In genomic region chr15:68817304-68818087, GRCh38 we compare ENCODE assay signal across 8 cellular contexts. TPM values are rescaled to one million over a fixed set of nuclear protein-coding genes. Genes with fewer than 3 reads are reported as not detected.
DNase-seq lines count a peak whose midpoint lies in the region; ATAC-seq and TF ChIP-seq lines count a peak whose summit lies in the region.

No MANE protein-coding gene starts in this region.

- H3K27me3 ChIP-seq in ovary (no peaks in the 10 kb centered on the region), upper lobe of left lung (no peaks in the 10 kb centered on the region)

- ATAC-seq in SK-N-SH treated with all-trans-retinoic acid at 6 μM for 48 hours (peak; percentile 31), upper lobe of left lung (ENCODE audit: low FRiP score in 2 of 2) (peak; percentile 70 to 76)

- TF ChIP-seq POLR2A in ovary (IDR thresholded peaks at IDR 0.05) (no peak), upper lobe of left lung (IDR thresholded peaks at IDR 0.05) (peak in 1 of 4 donors; percentile 67)

- no peaks in the 10 kb centered on the region for H3K36me3 ChIP-seq in ovary
- H3K36me3 ChIP-seq in upper lobe of left lung: no peaks in the 10 kb centered on the region

- TF ChIP-seq EP300 in ovary (IDR thresholded peaks at IDR 0.05) (no peak), upper lobe of left lung (IDR thresholded peaks at IDR 0.05) (peak in 1 of 4 donors; percentile 15)

- H3K4me1 ChIP-seq in ovary (ENCODE audit: insufficient read depth) (peaks cover 6% of the 10 kb centered on the region), upper lobe of left lung (peaks cover 35 to 57% (median 38%) of the 10 kb centered on the region in 4 donors)

- H3K4me1 Mint-ChIP-seq in activated naive CD4-positive, alpha-beta T cell treated with anti-CD3 and anti-CD28 coated beads, Interleukin-2, amount 50 U/mL, for 24 hours: peaks cover 53% of the 10 kb centered on the region

- H3K36me3 Mint-ChIP-seq in activated naive CD4-positive, alpha-beta T cell treated with anti-CD3 and anti-CD28 coated beads, Interleukin-2, amount 50 U/mL, for 24 hours: peaks cover 4% of the 10 kb centered on the region

- peak overlapping the region; percentile 97 for H3K27ac Mint-ChIP-seq in activated naive CD4-positive, alpha-beta T cell treated with anti-CD3 and anti-CD28 coated beads, Interleukin-2, amount 50 U/mL, for 24 hours

- WGBS in ovary, 3 donors: 0 to 1% (median 1%) methylated on average over 64 of the region's 64 CpGs
- 1% methylated on average over 16 to 46 of the region's 64 CpGs for WGBS in upper lobe of left lung, 2 donors

- H3K9me3 ChIP-seq in ovary: no peaks in the 10 kb centered on the region
- no peaks in the 10 kb centered on the region for H3K9me3 ChIP-seq in upper lobe of left lung

- peak; percentile 29 to 61 for DNase-seq in SHP77 (lab: John Stamatoyannopoulos, UW)
- no peak for DNase-seq in SHP77 treated with DMSO at 0.1 percent for 48 hours (lab: John Stamatoyannopoulos, UW)
- DNase-seq in HuH-7 (ENCODE audit: low spot score): peak; percentile 56
- DNase-seq in head of caudate nucleus: peak in 40 of 42 donors; percentile 33 to 87 (median 70)
- peak; percentile 53 to 74 (median 68) for DNase-seq in ovary
- peak; percentile 76 to 93 for DNase-seq in upper lobe of left lung

- H3K4me3 Mint-ChIP-seq in activated naive CD4-positive, alpha-beta T cell treated with anti-CD3 and anti-CD28 coated beads, Interleukin-2, amount 50 U/mL, for 24 hours: peak overlapping the region; percentile 99

- no peaks in the 10 kb centered on the region for H3K27me3 Mint-ChIP-seq in activated naive CD4-positive, alpha-beta T cell treated with anti-CD3 and anti-CD28 coated beads, Interleukin-2, amount 50 U/mL, for 24 hours

- H3K4me3 ChIP-seq in ovary: peak overlapping the region; percentile 89
- H3K4me3 ChIP-seq in upper lobe of left lung: peak overlapping the region; percentile 76 to 96 (median 93)

- no peaks in the 10 kb centered on the region for H3K9me3 Mint-ChIP-seq in activated naive CD4-positive, alpha-beta T cell treated with anti-CD3 and anti-CD28 coated beads, Interleukin-2, amount 50 U/mL, for 24 hours

- H3K27ac ChIP-seq in ovary (peak overlapping the region; percentile 95 to 98), upper lobe of left lung (peak overlapping the region; percentile 98 to 100 (median 100))

- TF ChIP-seq CTCF in ovary (IDR thresholded peaks at IDR 0.05) (no peak), upper lobe of left lung (IDR thresholded peaks at IDR 0.05) (peak in 1 of 6 experiments; percentile 33)

- intact Hi-C loops in head of caudate nucleus (cut with DNase I) (no loop called here), ovary (cut with DNase I) (loop anchor here in 2 of 4 donors (2.0 to 10.0 kb wide), 2 partner anchors 41 to 263 kb away; no protein-coding TSS in a partner anchor)

TF ChIP-seq in SK-N-SH treated with all-trans-retinoic acid at 6 μM for 48 hours, 23 proteins besides CTCF, POLR2A, EP300 and RAD21:
- TF ChIP-seq, protein P1, sequence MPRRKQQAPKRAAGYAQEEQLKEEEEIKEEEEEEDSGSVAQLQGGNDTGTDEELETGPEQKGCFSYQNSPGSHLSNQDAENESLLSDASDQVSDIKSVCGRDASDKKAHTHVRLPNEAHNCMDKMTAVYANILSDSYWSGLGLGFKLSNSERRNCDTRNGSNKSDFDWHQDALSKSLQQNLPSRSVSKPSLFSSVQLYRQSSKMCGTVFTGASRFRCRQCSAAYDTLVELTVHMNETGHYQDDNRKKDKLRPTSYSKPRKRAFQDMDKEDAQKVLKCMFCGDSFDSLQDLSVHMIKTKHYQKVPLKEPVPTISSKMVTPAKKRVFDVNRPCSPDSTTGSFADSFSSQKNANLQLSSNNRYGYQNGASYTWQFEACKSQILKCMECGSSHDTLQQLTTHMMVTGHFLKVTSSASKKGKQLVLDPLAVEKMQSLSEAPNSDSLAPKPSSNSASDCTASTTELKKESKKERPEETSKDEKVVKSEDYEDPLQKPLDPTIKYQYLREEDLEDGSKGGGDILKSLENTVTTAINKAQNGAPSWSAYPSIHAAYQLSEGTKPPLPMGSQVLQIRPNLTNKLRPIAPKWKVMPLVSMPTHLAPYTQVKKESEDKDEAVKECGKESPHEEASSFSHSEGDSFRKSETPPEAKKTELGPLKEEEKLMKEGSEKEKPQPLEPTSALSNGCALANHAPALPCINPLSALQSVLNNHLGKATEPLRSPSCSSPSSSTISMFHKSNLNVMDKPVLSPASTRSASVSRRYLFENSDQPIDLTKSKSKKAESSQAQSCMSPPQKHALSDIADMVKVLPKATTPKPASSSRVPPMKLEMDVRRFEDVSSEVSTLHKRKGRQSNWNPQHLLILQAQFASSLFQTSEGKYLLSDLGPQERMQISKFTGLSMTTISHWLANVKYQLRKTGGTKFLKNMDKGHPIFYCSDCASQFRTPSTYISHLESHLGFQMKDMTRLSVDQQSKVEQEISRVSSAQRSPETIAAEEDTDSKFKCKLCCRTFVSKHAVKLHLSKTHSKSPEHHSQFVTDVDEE (CRISPR knock-in tag; IDR thresholded peaks at IDR 0.05): no peak
- no peak for TF ChIP-seq PATZ1 (CRISPR knock-in tag; IDR thresholded peaks at IDR 0.05; ENCODE audit: borderline replicate concordance)
- TF ChIP-seq ZNF565 (CRISPR knock-in tag; conservative IDR thresholded peaks at IDR 0.05; ENCODE audit: low read depth): no peak
- TF ChIP-seq PPARA (CRISPR knock-in tag; IDR thresholded peaks at IDR 0.05; ENCODE audit: borderline replicate concordance): no peak
- no peak for TF ChIP-seq ZC3H10 (CRISPR knock-in tag; IDR thresholded peaks at IDR 0.05)
- TF ChIP-seq TCF4 (CRISPR knock-in tag; IDR thresholded peaks at IDR 0.05; ENCODE audit: borderline replicate concordance): no peak
- no peak for TF ChIP-seq POU6F1 (CRISPR knock-in tag; IDR thresholded peaks at IDR 0.05; ENCODE audit: borderline replicate concordance, low read depth)
- TF ChIP-seq GLIS3 (CRISPR knock-in tag; IDR thresholded peaks at IDR 0.05): no peak
- TF ChIP-seq TOX (CRISPR knock-in tag; IDR thresholded peaks at IDR 0.05; ENCODE audit: borderline replicate concordance): no peak
- TF ChIP-seq, protein P2, sequence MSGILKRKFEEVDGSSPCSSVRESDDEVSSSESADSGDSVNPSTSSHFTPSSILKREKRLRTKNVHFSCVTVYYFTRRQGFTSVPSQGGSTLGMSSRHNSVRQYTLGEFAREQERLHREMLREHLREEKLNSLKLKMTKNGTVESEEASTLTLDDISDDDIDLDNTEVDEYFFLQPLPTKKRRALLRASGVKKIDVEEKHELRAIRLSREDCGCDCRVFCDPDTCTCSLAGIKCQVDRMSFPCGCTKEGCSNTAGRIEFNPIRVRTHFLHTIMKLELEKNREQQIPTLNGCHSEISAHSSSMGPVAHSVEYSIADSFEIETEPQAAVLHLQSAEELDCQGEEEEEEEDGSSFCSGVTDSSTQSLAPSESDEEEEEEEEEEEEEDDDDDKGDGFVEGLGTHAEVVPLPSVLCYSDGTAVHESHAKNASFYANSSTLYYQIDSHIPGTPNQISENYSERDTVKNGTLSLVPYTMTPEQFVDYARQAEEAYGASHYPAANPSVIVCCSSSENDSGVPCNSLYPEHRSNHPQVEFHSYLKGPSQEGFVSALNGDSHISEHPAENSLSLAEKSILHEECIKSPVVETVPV (CRISPR knock-in tag; IDR thresholded peaks at IDR 0.05): no peak
- no peak for TF ChIP-seq CSDC2 (CRISPR knock-in tag; IDR thresholded peaks at IDR 0.05)
- no peak for TF ChIP-seq RARB (CRISPR knock-in tag; IDR thresholded peaks at IDR 0.05)
- no peak for TF ChIP-seq BACH2 (CRISPR knock-in tag; IDR thresholded peaks at IDR 0.05; ENCODE audit: borderline replicate concordance)
- TF ChIP-seq, protein P3, sequence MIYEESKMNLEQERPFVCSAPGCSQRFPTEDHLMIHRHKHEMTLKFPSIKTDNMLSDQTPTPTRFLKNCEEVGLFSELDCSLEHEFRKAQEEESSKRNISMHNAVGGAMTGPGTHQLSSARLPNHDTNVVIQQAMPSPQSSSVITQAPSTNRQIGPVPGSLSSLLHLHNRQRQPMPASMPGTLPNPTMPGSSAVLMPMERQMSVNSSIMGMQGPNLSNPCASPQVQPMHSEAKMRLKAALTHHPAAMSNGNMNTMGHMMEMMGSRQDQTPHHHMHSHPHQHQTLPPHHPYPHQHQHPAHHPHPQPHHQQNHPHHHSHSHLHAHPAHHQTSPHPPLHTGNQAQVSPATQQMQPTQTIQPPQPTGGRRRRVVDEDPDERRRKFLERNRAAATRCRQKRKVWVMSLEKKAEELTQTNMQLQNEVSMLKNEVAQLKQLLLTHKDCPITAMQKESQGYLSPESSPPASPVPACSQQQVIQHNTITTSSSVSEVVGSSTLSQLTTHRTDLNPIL (CRISPR knock-in tag; IDR thresholded peaks at IDR 0.05; ENCODE audit: low read depth): no peak
- TF ChIP-seq ZFP30 (CRISPR knock-in tag; IDR thresholded peaks at IDR 0.05): no peak

RNA-seq across cellular contexts. Expression of gene ANP32A, which starts 3.2 kb away (rescaled TPM):
- total RNA-seq in ovary (100 to 1,000 TPM in 1 of 7 donors, 10 to 100 TPM in 6; 29.4 to 119 (median 86.3) TPM), upper lobe of left lung (100 to 1,000 TPM in 2 of 6 donors, 10 to 100 TPM in 4; 62.9 to 110 (median 81.5) TPM)
- 100 to 1,000 TPM in 1 of 2 donors, 10 to 100 TPM in 1; 42.8 to 158 TPM for polyA plus RNA-seq in ovary
